In the genomic region with DNA sequence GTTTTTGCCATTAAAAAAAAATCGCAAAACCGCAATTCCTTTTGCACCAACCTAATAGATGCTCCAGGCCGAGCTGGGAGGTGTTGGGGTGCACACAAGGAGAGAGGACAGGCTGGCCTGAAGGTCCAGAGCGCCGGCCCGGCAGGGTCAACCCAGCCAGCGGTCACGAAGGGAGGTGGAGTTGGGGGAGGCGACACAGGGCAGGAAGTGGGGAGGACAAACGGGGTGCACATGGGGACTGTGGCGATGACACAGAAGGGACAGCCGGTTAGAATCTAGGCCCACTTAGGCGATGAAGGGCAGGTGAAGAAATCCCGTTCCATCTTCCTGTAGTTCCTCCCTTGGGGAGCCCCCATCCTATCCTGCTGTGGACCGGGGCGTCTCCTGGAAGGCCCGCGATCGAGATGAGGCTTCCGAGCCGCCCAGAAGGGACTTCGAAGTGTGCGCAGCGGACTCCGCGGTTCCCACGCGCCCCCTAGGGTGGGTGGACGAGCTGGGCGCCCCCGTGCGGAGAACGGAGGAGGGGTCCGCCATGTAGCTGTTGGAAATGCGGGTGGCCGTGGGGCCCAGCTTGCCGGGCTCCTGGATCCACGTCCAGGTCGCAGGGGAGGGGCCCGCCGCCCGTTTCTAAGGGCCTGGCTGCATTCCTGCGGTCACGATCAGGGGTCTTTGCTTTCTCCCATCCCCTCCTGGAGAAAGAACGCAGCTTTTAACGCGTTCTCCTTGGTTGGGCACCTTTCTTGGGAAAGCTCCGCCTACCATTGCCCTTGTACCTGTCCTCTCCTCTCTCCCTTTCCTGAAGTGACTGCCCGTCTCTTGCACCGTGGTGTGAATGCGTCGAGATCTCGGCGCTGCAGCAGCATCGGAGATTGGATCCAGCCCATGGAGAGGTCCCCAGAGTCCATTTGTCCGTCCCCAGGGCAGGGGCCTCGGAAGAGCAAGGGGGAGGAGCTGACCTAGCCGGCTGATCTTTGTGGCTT, we compare ENCODE assay signal across 7 cellular contexts.
DNase-seq lines count a peak whose midpoint lies in the region; ATAC-seq and TF ChIP-seq lines count a peak whose summit lies in the region.

No MANE protein-coding gene starts in this region.

- peak; percentile 76 for ATAC-seq in stimulated activated naive CD8-positive, alpha-beta T cell treated with anti-CD3 and anti-CD28 coated beads, Interleukin-15, amount 100 ng/mL, for 72 hours

- no peaks in the 10 kb centered on the region for H3K9me3 ChIP-seq in Loucy (ENCODE audit: insufficient read depth, low read depth, low read length)

- no peaks in the 10 kb centered on the region for H3K79me2 ChIP-seq in Loucy (ENCODE audit: insufficient read depth, low read length)

- H3K4me3 Mint-ChIP-seq in stimulated activated naive CD8-positive, alpha-beta T cell treated with anti-CD3 and anti-CD28 coated beads, Interleukin-15, amount 100 ng/mL, for 72 hours = peak overlapping the region; percentile 63 to 67

- TF ChIP-seq CTCF in Loucy (conservative IDR thresholded peaks at IDR 0.05; ENCODE audit: low read length) = peak; percentile 37

- H3K9me3 Mint-ChIP-seq in stimulated activated naive CD8-positive, alpha-beta T cell treated with anti-CD3 and anti-CD28 coated beads, Interleukin-15, amount 100 ng/mL, for 72 hours = no peaks in the 10 kb centered on the region

- peaks cover 12% of the 10 kb centered on the region for H3K4me1 Mint-ChIP-seq in stimulated activated naive CD8-positive, alpha-beta T cell treated with anti-CD3 and anti-CD28 coated beads, Interleukin-15, amount 100 ng/mL, for 72 hours

- peak overlapping the region in 1 of 2 donors; percentile 66 for H3K27ac Mint-ChIP-seq in stimulated activated naive CD8-positive, alpha-beta T cell treated with anti-CD3 and anti-CD28 coated beads, Interleukin-15, amount 100 ng/mL, for 72 hours

- peak overlapping the region; percentile 29 for H3K4me3 ChIP-seq in Loucy (ENCODE audit: low read length, poor library complexity, severe bottlenecking)

- H2AFZ ChIP-seq in Loucy (ENCODE audit: low read length) = peak overlapping the region; percentile 55; the same call in 1 of the 2 replicates

- DNase-seq in astrocyte of the hippocampus (ENCODE audit: low read depth, low spot score) (peak; percentile 25), left kidney (ENCODE audit: low read depth, low spot score) (peak; percentile 74), dedifferentiated amniotic fluid mesenchymal stem cell (ENCODE audit: extremely low spot score) (no peak), LoVo (ENCODE audit: low spot score) (no peak), NOMO-1 (lab: John Stamatoyannopoulos, UW; ENCODE audit: unreplicated experiment in 2 of 2) (no peak)
- DNase-seq in stimulated activated naive CD8-positive, alpha-beta T cell treated with anti-CD3 and anti-CD28 coated beads, Interleukin-15, amount 100 ng/mL, for 72 hours = peak; percentile 36 to 43

- H3K4me1 ChIP-seq in Loucy (ENCODE audit: insufficient read depth, low read length, poor library complexity, severe bottlenecking) = no peaks in the 10 kb centered on the region

- H3K4me2 ChIP-seq in Loucy (ENCODE audit: low read depth, low read length, poor library complexity, severe bottlenecking) = peak overlapping the region; percentile 53

- H3K27me3 ChIP-seq in Loucy (ENCODE audit: insufficient read depth, low read length, poor library complexity, severe bottlenecking) = no peaks in the 10 kb centered on the region

- H3K27me3 Mint-ChIP-seq in stimulated activated naive CD8-positive, alpha-beta T cell treated with anti-CD3 and anti-CD28 coated beads, Interleukin-15, amount 100 ng/mL, for 72 hours = peaks cover 24% of the 10 kb centered on the region

- no peaks in the 10 kb centered on the region for H3K36me3 ChIP-seq in Loucy (ENCODE audit: insufficient read depth, low read length)

- H3K9ac ChIP-seq in Loucy (ENCODE audit: low read depth, low read length, poor library complexity, severe bottlenecking) = no peak overlapping the region

- H3F3A ChIP-seq in Loucy (ENCODE audit: low read depth) = no peaks in the 10 kb centered on the region

- no peaks in the 10 kb centered on the region for H4K20me1 ChIP-seq in Loucy (ENCODE audit: insufficient read depth, low read length, poor library complexity, severe bottlenecking)

- no peaks in the 10 kb centered on the region for H3K9me2 ChIP-seq in Loucy (replicated peaks; ENCODE audit: low read depth, low read length)

Comparison
In these comparisons a context has a peak if more than half of its experiments do, and no peak if none do; other contexts are left out.
1. DNase-seq: peak in astrocyte of the hippocampus (single experiment), left kidney (single experiment) and stimulated activated naive CD8-positive, alpha-beta T cell treated with anti-CD3 and anti-CD28 coated beads, Interleukin-15, amount 100 ng/mL, for 72 hours (2 of 2); none in dedifferentiated amniotic fluid mesenchymal stem cell (single experiment), LoVo (single experiment) and NOMO-1 (0 of 2).